In the genomic region with DNA sequence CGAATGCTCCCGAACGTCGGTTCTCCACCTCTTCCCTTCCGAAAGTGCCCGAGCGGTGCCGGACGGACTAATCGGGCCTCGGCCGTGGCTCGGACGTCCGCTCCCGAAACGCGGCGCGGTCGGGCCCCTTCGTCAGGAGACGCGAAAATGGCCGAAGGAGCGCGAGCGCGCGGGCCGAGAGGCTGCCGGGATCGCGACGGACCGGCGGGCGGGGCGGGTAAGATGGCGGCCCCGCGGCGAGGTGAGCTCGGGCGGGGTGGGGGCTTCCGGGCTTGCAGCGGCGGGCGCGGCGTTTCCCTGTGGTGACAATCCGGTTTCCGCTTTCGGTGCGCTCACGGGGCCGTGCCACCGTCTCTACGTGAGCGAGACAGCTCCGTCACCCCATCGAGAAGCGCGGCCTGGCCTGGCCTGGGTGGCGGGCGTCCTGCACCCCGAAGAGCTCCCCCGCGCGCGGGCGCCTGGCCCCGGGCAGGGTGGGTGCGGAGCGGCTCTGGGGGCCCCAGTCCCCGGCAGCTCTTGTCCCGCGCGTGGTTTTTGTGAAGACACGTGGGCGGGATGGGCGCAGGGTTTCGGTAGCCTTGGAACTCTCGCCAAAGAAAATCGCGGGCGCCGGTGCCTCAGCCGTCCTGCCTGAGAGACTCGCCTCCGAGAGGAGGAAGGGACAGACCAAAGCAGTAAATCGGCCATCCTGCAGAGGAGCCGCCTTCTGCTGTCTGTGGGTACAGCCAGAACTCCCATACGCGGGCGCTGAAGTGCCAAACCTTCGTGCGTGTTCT, we compare ENCODE assay signal across 1 cellular context.
TF ChIP-seq lines count a peak whose summit lies in the region.

A gene (plus strand): TSS at position 211 of the 776 bp plus-strand sequence. CDS start 12 bp downstream, at position 223.

TF ChIP-seq in K562, 482 proteins besides CTCF, POLR2A, EP300 and RAD21 (continued from another document and continues in another):
- TF ChIP-seq, protein P1, sequence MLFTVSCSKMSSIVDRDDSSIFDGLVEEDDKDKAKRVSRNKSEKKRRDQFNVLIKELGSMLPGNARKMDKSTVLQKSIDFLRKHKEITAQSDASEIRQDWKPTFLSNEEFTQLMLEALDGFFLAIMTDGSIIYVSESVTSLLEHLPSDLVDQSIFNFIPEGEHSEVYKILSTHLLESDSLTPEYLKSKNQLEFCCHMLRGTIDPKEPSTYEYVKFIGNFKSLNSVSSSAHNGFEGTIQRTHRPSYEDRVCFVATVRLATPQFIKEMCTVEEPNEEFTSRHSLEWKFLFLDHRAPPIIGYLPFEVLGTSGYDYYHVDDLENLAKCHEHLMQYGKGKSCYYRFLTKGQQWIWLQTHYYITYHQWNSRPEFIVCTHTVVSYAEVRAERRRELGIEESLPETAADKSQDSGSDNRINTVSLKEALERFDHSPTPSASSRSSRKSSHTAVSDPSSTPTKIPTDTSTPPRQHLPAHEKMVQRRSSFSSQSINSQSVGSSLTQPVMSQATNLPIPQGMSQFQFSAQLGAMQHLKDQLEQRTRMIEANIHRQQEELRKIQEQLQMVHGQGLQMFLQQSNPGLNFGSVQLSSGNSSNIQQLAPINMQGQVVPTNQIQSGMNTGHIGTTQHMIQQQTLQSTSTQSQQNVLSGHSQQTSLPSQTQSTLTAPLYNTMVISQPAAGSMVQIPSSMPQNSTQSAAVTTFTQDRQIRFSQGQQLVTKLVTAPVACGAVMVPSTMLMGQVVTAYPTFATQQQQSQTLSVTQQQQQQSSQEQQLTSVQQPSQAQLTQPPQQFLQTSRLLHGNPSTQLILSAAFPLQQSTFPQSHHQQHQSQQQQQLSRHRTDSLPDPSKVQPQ (CRISPR knock-in tag; IDR thresholded peaks at IDR 0.05; ENCODE audit: borderline replicate concordance) = no peak
- peak; percentile 70 for TF ChIP-seq CREM (IDR thresholded peaks at IDR 0.05; ENCODE audit: low read depth)
- TF ChIP-seq SUPT5H (IDR thresholded peaks at IDR 0.05) = peak; percentile 82
- TF ChIP-seq ETV5 (CRISPR knock-in tag; IDR thresholded peaks at IDR 0.05; ENCODE audit: low read depth) = 0 out of 2 replicates have a peak, but pooled peaks have one; percentile 3
- no peak for TF ChIP-seq DDX20 (tag; IDR thresholded peaks at IDR 0.05; ENCODE audit: low read depth)
- TF ChIP-seq, protein P2, sequence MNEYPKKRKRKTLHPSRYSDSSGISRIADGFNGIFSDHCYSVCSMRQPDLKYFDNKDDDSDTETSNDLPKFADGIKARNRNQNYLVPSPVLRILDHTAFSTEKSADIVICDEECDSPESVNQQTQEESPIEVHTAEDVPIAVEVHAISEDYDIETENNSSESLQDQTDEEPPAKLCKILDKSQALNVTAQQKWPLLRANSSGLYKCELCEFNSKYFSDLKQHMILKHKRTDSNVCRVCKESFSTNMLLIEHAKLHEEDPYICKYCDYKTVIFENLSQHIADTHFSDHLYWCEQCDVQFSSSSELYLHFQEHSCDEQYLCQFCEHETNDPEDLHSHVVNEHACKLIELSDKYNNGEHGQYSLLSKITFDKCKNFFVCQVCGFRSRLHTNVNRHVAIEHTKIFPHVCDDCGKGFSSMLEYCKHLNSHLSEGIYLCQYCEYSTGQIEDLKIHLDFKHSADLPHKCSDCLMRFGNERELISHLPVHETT (CRISPR knock-in tag; conservative IDR thresholded peaks at IDR 0.05 in 1 of 2, IDR thresholded peaks at IDR 0.05 in 1 of 2) = peak in 1 of 2 experiments; percentile 96; a peak in 2 of 4 replicates
- TF ChIP-seq SAFB (IDR thresholded peaks at IDR 0.05; ENCODE audit: borderline replicate concordance, low read depth, low read length) = peak; percentile 63
- TF ChIP-seq ZSCAN29 (IDR thresholded peaks at IDR 0.05) = 0 out of 2 replicates have a peak, but pooled peaks have one; percentile 25
- TF ChIP-seq, protein P3, sequence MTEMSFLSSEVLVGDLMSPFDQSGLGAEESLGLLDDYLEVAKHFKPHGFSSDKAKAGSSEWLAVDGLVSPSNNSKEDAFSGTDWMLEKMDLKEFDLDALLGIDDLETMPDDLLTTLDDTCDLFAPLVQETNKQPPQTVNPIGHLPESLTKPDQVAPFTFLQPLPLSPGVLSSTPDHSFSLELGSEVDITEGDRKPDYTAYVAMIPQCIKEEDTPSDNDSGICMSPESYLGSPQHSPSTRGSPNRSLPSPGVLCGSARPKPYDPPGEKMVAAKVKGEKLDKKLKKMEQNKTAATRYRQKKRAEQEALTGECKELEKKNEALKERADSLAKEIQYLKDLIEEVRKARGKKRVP (CRISPR knock-in tag; IDR thresholded peaks at IDR 0.05) = no peak; the same call in 1 of the 2 replicates
- TF ChIP-seq NFRKB (IDR thresholded peaks at IDR 0.05; ENCODE audit: low read depth) = peak; percentile 63; the same call in 1 of the 2 replicates
- no peak for TF ChIP-seq HDGF (IDR thresholded peaks at IDR 0.05)
- no peak for TF ChIP-seq ZNF589 (CRISPR knock-in tag; IDR thresholded peaks at IDR 0.05; ENCODE audit: low read depth)
- TF ChIP-seq, protein P4, sequence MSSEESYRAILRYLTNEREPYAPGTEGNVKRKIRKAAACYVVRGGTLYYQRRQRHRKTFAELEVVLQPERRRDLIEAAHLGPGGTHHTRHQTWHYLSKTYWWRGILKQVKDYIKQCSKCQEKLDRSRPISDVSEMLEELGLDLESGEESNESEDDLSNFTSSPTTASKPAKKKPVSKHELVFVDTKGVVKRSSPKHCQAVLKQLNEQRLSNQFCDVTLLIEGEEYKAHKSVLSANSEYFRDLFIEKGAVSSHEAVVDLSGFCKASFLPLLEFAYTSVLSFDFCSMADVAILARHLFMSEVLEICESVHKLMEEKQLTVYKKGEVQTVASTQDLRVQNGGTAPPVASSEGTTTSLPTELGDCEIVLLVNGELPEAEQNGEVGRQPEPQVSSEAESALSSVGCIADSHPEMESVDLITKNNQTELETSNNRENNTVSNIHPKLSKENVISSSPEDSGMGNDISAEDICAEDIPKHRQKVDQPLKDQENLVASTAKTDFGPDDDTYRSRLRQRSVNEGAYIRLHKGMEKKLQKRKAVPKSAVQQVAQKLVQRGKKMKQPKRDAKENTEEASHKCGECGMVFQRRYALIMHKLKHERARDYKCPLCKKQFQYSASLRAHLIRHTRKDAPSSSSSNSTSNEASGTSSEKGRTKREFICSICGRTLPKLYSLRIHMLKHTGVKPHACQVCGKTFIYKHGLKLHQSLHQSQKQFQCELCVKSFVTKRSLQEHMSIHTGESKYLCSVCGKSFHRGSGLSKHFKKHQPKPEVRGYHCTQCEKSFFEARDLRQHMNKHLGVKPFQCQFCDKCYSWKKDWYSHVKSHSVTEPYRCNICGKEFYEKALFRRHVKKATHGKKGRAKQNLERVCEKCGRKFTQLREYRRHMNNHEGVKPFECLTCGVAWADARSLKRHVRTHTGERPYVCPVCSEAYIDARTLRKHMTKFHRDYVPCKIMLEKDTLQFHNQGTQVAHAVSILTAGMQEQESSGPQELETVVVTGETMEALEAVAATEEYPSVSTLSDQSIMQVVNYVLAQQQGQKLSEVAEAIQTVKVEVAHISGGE (CRISPR knock-in tag; IDR thresholded peaks at IDR 0.05) = peak in 1 of 3 experiments; percentile 71; a peak in 2 of 6 replicates
- peak; percentile 56 for TF ChIP-seq RBM22 (IDR thresholded peaks at IDR 0.05; ENCODE audit: low read depth, low read length, poor library complexity, severe bottlenecking)
- TF ChIP-seq HMGN3 (IDR thresholded peaks at IDR 0.05; ENCODE audit: borderline replicate concordance, extremely low read depth, insufficient read length, low read depth, low read length) = peak; percentile 48
- peak; percentile 69 to 76; a peak in 3 of 4 replicates for TF ChIP-seq NRF1 (conservative IDR thresholded peaks at IDR 0.05 in 1 of 2, IDR thresholded peaks at IDR 0.05 in 1 of 2)
- TF ChIP-seq RFX7 (CRISPR knock-in tag; IDR thresholded peaks at IDR 0.05) = no peak
- no peak for TF ChIP-seq ZNF347 (CRISPR knock-in tag; IDR thresholded peaks at IDR 0.05; ENCODE audit: low read depth)
- 0 out of 2 replicates have a peak, but pooled peaks have one; percentile 23 for TF ChIP-seq TARDBP (IDR thresholded peaks at IDR 0.05)
- no peak for TF ChIP-seq HDAC8 (tag; IDR thresholded peaks at IDR 0.05)
- TF ChIP-seq, protein P5, sequence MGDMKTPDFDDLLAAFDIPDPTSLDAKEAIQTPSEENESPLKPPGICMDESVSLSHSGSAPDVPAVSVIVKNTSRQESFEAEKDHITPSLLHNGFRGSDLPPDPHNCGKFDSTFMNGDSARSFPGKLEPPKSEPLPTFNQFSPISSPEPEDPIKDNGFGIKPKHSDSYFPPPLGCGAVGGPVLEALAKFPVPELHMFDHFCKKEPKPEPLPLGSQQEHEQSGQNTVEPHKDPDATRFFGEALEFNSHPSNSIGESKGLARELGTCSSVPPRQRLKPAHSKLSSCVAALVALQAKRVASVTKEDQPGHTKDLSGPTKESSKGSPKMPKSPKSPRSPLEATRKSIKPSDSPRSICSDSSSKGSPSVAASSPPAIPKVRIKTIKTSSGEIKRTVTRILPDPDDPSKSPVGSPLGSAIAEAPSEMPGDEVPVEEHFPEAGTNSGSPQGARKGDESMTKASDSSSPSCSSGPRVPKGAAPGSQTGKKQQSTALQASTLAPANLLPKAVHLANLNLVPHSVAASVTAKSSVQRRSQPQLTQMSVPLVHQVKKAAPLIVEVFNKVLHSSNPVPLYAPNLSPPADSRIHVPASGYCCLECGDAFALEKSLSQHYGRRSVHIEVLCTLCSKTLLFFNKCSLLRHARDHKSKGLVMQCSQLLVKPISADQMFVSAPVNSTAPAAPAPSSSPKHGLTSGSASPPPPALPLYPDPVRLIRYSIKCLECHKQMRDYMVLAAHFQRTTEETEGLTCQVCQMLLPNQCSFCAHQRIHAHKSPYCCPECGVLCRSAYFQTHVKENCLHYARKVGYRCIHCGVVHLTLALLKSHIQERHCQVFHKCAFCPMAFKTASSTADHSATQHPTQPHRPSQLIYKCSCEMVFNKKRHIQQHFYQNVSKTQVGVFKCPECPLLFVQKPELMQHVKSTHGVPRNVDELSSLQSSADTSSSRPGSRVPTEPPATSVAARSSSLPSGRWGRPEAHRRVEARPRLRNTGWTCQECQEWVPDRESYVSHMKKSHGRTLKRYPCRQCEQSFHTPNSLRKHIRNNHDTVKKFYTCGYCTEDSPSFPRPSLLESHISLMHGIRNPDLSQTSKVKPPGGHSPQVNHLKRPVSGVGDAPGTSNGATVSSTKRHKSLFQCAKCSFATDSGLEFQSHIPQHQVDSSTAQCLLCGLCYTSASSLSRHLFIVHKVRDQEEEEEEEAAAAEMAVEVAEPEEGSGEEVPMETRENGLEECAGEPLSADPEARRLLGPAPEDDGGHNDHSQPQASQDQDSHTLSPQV (IDR thresholded peaks at IDR 0.05) = no peak; the same call in 1 of the 2 replicates
- TF ChIP-seq CSDE1 (IDR thresholded peaks at IDR 0.05) = no peak
- peak; percentile 18 to 40; a peak in 1 of 4 replicates for TF ChIP-seq TEAD1 (CRISPR knock-in tag; IDR thresholded peaks at IDR 0.05)
- peak; percentile 59 for TF ChIP-seq KDM5B (IDR thresholded peaks at IDR 0.05; ENCODE audit: insufficient replicate concordance, low read depth, low read length)
- TF ChIP-seq ZNF76 (CRISPR knock-in tag; IDR thresholded peaks at IDR 0.05; ENCODE audit: borderline replicate concordance) = 0 out of 2 replicates have a peak, but pooled peaks have one; percentile 27
- TF ChIP-seq FOXP1 (CRISPR knock-in tag; IDR thresholded peaks at IDR 0.05) = 0 out of 2 replicates have a peak, but pooled peaks have one; percentile 9
- peak; percentile 86 to 97 for TF ChIP-seq MAZ (CRISPR knock-in tag; conservative IDR thresholded peaks at IDR 0.05 in 1 of 2, IDR thresholded peaks at IDR 0.05 in 1 of 2)
- TF ChIP-seq ZNF143 (CRISPR knock-in tag; IDR thresholded peaks at IDR 0.05) = peak; percentile 73
- TF ChIP-seq, protein P6, sequence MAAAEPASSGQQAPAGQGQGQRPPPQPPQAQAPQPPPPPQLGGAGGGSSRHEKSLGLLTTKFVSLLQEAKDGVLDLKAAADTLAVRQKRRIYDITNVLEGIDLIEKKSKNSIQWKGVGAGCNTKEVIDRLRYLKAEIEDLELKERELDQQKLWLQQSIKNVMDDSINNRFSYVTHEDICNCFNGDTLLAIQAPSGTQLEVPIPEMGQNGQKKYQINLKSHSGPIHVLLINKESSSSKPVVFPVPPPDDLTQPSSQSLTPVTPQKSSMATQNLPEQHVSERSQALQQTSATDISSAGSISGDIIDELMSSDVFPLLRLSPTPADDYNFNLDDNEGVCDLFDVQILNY (CRISPR knock-in tag; IDR thresholded peaks at IDR 0.05) = peak; percentile 77; the same call in 1 of the 2 replicates
- TF ChIP-seq GABPB1 (CRISPR knock-in tag; IDR thresholded peaks at IDR 0.05) = no peak
- TF ChIP-seq, protein P7, sequence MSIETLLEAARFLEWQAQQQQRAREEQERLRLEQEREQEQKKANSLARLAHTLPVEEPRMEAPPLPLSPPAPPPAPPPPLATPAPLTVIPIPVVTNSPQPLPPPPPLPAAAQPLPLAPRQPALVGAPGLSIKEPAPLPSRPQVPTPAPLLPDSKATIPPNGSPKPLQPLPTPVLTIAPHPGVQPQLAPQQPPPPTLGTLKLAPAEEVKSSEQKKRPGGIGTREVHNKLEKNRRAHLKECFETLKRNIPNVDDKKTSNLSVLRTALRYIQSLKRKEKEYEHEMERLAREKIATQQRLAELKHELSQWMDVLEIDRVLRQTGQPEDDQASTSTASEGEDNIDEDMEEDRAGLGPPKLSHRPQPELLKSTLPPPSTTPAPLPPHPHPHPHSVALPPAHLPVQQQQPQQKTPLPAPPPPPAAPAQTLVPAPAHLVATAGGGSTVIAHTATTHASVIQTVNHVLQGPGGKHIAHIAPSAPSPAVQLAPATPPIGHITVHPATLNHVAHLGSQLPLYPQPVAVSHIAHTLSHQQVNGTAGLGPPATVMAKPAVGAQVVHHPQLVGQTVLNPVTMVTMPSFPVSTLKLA (conservative IDR thresholded peaks at IDR 0.05) = peak; percentile 61 to 90
- TF ChIP-seq ATF7 (IDR thresholded peaks at IDR 0.05) = peak; percentile 44
- no peak for TF ChIP-seq NCOA1 (IDR thresholded peaks at IDR 0.05; ENCODE audit: low read depth)
- peak; percentile 56 for TF ChIP-seq HCFC1 (IDR thresholded peaks at IDR 0.05; ENCODE audit: low read depth, low read length)
- peak; percentile 80 for TF ChIP-seq CTBP1 (IDR thresholded peaks at IDR 0.05; ENCODE audit: borderline replicate concordance)
- peak; percentile 69 for TF ChIP-seq POLR2B (IDR thresholded peaks at IDR 0.05; ENCODE audit: low read depth, partially characterized antibody)
- TF ChIP-seq, protein P8, sequence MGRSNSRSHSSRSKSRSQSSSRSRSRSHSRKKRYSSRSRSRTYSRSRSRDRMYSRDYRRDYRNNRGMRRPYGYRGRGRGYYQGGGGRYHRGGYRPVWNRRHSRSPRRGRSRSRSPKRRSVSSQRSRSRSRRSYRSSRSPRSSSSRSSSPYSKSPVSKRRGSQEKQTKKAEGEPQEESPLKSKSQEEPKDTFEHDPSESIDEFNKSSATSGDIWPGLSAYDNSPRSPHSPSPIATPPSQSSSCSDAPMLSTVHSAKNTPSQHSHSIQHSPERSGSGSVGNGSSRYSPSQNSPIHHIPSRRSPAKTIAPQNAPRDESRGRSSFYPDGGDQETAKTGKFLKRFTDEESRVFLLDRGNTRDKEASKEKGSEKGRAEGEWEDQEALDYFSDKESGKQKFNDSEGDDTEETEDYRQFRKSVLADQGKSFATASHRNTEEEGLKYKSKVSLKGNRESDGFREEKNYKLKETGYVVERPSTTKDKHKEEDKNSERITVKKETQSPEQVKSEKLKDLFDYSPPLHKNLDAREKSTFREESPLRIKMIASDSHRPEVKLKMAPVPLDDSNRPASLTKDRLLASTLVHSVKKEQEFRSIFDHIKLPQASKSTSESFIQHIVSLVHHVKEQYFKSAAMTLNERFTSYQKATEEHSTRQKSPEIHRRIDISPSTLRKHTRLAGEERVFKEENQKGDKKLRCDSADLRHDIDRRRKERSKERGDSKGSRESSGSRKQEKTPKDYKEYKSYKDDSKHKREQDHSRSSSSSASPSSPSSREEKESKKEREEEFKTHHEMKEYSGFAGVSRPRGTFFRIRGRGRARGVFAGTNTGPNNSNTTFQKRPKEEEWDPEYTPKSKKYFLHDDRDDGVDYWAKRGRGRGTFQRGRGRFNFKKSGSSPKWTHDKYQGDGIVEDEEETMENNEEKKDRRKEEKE (IDR thresholded peaks at IDR 0.05; ENCODE audit: borderline replicate concordance in 1 of 2, control insufficient read depth in 1 of 2, low read depth in 2 of 2, low read length in 1 of 2) = no peak
- TF ChIP-seq ZFPM2 (CRISPR knock-in tag; IDR thresholded peaks at IDR 0.05) = 0 out of 2 replicates have a peak, but pooled peaks have one; percentile 59
- TF ChIP-seq PCBP1 (IDR thresholded peaks at IDR 0.05; ENCODE audit: low read depth, low read length, poor library complexity, severe bottlenecking) = peak; percentile 41
